In the genomic region with DNA sequence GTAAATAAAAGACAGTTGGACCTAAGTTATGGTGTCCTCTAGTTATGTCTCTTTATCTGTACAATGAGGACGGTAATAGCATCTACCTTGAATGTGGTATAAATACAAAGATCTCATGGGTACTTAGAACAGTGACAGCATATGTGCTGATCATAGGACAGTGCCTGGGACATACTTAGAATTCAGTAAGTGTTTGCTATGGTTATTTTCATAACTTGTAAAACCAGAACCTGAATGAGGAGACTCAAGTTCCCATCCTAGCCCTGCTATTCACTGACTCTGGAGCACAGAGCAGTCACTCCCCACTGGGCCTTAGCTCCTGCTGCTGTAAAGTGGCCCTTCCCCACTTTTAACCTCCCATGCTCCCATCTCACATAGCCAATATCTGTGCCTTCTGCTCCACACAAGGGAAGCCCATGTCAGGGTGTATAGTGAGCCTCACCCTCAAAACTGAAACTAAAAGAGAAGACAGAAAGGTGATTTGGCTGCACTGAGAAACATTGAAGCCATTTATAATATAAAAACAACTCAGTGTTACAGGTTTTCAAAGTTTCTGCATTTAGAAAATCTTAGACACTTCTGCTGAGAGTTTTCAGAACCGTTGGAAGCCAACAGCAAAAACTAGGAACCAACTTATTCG, we compare ENCODE assay signal across 16 cellular contexts.
DNase-seq lines count a peak whose midpoint lies in the region; ATAC-seq and TF ChIP-seq lines count a peak whose summit lies in the region.
"Had no signal": no experiment of that assay in that cellular context is flagged by ENCODE, and none has a peak within 500 bp of the region (broad histone marks: within the 10 kb centered on the region; RNA-seq: fewer than 3 reads in every experiment).

No MANE protein-coding gene starts in this region.

- no peaks in the 10 kb centered on the region for H3K36me3 ChIP-seq in lower lobe of right lung
- H3K36me3 ChIP-seq: BLaER1 treated with 17β-estradiol and CSF1 and Interleukin-3, amounts not matched to agents 10 nM and 100 nM; cardiac muscle cell had no signal

- ATAC-seq in GM18867 (IDR thresholded peaks at IDR 0.05; ENCODE audit: unreplicated experiment), result peak; percentile 71
- peak; percentile 77 for ATAC-seq in GM21423 (IDR thresholded peaks at IDR 0.05; ENCODE audit: unreplicated experiment)
- peak; percentile 81 for ATAC-seq in HG03095 (IDR thresholded peaks at IDR 0.05; ENCODE audit: unreplicated experiment)
- ATAC-seq in lower lobe of right lung, result peak; percentile 26 to 41

- DNase-seq in lower lobe of right lung, result no peak
- no peak for DNase-seq in caudate nucleus (lab: John Stamatoyannopoulos, UW)
- no peak for DNase-seq in NCI-H1105 (lab: John Stamatoyannopoulos, UW)
- no peak for DNase-seq in stimulated activated naive CD4-positive, alpha-beta T cell (lab: John Stamatoyannopoulos, UW)
- no peak for DNase-seq in DMS79 (lab: John Stamatoyannopoulos, UW)
- DNase-seq: activated CD4-positive, alpha-beta T cell treated with anti-CD3 and anti-CD28 coated beads, Interleukin-2, amount 50 U/mL, for 1 hour; activated naive CD4-positive, alpha-beta T cell; KG1; NCI-H2081; posterior cingulate gyrus had no signal

- H3K27ac ChIP-seq in lower lobe of right lung (no peak overlapping the region), caudate nucleus (ENCODE audit: low read depth, low read length) (no peak overlapping the region)
- H3K27ac ChIP-seq: BLaER1 treated with 17β-estradiol and CSF1 and Interleukin-3, amounts not matched to agents 10 nM and 100 nM; cardiac muscle cell; epithelial cell of prostate had no signal

- H3K4me1 ChIP-seq in lower lobe of right lung, result no peaks in the 10 kb centered on the region
- H3K4me1 ChIP-seq: BLaER1 treated with 17β-estradiol and CSF1 and Interleukin-3, amounts not matched to agents 10 nM and 100 nM had no signal

- H3K27me3 ChIP-seq in lower lobe of right lung (ENCODE audit: low read depth), result no peaks in the 10 kb centered on the region
- H3K27me3 ChIP-seq: BLaER1 treated with 17β-estradiol and CSF1 and Interleukin-3, amounts not matched to agents 10 nM and 100 nM; cardiac muscle cell had no signal

- no peak overlapping the region for H3K4me3 ChIP-seq in lower lobe of right lung
- H3K4me3 ChIP-seq: BLaER1 treated with 17β-estradiol and CSF1 and Interleukin-3, amounts not matched to agents 10 nM and 100 nM; cardiac muscle cell had no signal

- intact Hi-C loops in lower lobe of right lung (cut with DNase I), result no loop called here

- H3K9me3 ChIP-seq in lower lobe of right lung, result no peaks in the 10 kb centered on the region

- TF ChIP-seq CTCF in lower lobe of right lung (IDR thresholded peaks at IDR 0.05), result no peak
